Comparison of ENCODE assay signal across 9 cellular contexts in genomic region chr11:12862761-12863469, GRCh38.
A peak's percentile ranks its signal among the peaks of the same experiment; 100 is the strongest.
DNase-seq lines count a peak whose midpoint lies in the region; ATAC-seq and TF ChIP-seq lines count a peak whose summit lies in the region.
"Had no signal": no experiment of that assay in that cellular context is flagged by ENCODE, and none has a peak within 500 bp of the region (broad histone marks: within the 10 kb centered on the region; RNA-seq: fewer than 3 reads in every experiment).

No MANE protein-coding gene starts in this region.

- no peak overlapping the region for H2BK120ac ChIP-seq in IMR-90 (ENCODE audit: low read depth, low read length)

- no peak overlapping the region for H2BK5ac ChIP-seq in IMR-90 (ENCODE audit: low read depth, low read length, poor library complexity, severe bottlenecking)

- no peak for TF ChIP-seq POLR2A in IMR-90 (IDR thresholded peaks at IDR 0.05; ENCODE audit: low read depth, low read length)

- H2AK5ac ChIP-seq in IMR-90 (ENCODE audit: low read depth, low read length), result no peak overlapping the region

- no TSS peak for BruUV-seq in IMR-90 (replicated peaks; lab: Mats Ljungman, UMichigan)

- H3K36me3 ChIP-seq in IMR-90 (ENCODE audit: control insufficient read depth, insufficient read depth, low read length) (peaks cover 4% of the 10 kb centered on the region; the same call in 1 of the 2 replicates), kidney epithelial cell (ENCODE audit: control insufficient read depth, insufficient read depth, low read length) (no peaks in the 10 kb centered on the region)

- H4K8ac ChIP-seq in IMR-90 (ENCODE audit: low read depth in 2 of 2, low read length in 2 of 2), result no peak overlapping the region

- H3K56ac ChIP-seq in IMR-90 (ENCODE audit: extremely low read depth, insufficient read depth, low read length), result no peak overlapping the region

- TF ChIP-seq CTCF in IMR-90 (conservative IDR thresholded peaks at IDR 0.05; ENCODE audit: low read depth, low read length), result no peak
- TF ChIP-seq CTCF in kidney epithelial cell (IDR thresholded peaks at IDR 0.05; ENCODE audit: insufficient read depth, low read length, poor library complexity, severe bottlenecking), result no peak

- H3K4me3 ChIP-seq in IMR-90 (ENCODE audit: insufficient read depth, low read depth, low read length) (no peak overlapping the region), kidney epithelial cell (ENCODE audit: low read depth, low read length) (no peak overlapping the region)

- peaks cover 87% of the 10 kb centered on the region for H4K20me1 ChIP-seq in IMR-90 (ENCODE audit: insufficient read depth, low read length)

- peaks cover 5 to 13% (median 12%) of the 10 kb centered on the region in 3 donors for H3K27me3 Mint-ChIP-seq in immature natural killer cell (ENCODE audit: low read depth in 3 of 3)
- H3K27me3 Mint-ChIP-seq in activated T-helper 1 cell treated with anti-CD3 and anti-CD28 coated beads, Interleukin-12 subunit alpha, Interleukin-12 subunit beta, Interleukin-2, Interleukin-4 antibody, amounts not matched to agents 30 ng/mL and 10 ng/mL and 1 ng/mL, durations not matched to agents 14 hours and 24 hours and 36 hours (ENCODE audit: insufficient read depth), result peaks cover 37% of the 10 kb centered on the region

- H3K9me3 ChIP-seq in IMR-90 (ENCODE audit: control insufficient read depth, insufficient read depth, low read length), result no peaks in the 10 kb centered on the region

- H3K36me3 Mint-ChIP-seq in immature natural killer cell, result no peaks in the 10 kb centered on the region
- H3K36me3 Mint-ChIP-seq in activated T-helper 1 cell treated with anti-CD3 and anti-CD28 coated beads, Interleukin-12 subunit alpha, Interleukin-12 subunit beta, Interleukin-2, Interleukin-4 antibody, amounts not matched to agents 30 ng/mL and 10 ng/mL and 1 ng/mL, durations not matched to agents 14 hours and 24 hours and 36 hours (ENCODE audit: low read depth), result no peaks in the 10 kb centered on the region

- H4K91ac ChIP-seq in IMR-90 (ENCODE audit: insufficient read depth, low read depth, low read length), result no peak overlapping the region

- H3K9ac ChIP-seq in IMR-90 (ENCODE audit: low read depth, low read length), result no peak overlapping the region

- H3K14ac ChIP-seq in IMR-90 (replicated peaks; ENCODE audit: low read depth, low read length), result no peak overlapping the region

- H2AK9ac ChIP-seq in IMR-90 (replicated peaks; ENCODE audit: low read depth, low read length, poor library complexity), result no peak overlapping the region

- no peak overlapping the region for H3K18ac ChIP-seq in IMR-90 (ENCODE audit: low read depth, low read length)

- CTCF ChIA-PET in IMR-90 (lab: Yijun Ruan, JAX), result interaction anchor here (0.6 kb wide), 1 partner anchor 252 kb away, joined by 3 read pairs; no protein-coding TSS in a partner anchor

- H3K79me1 ChIP-seq in IMR-90 (ENCODE audit: low read depth in 1 of 2, low read length in 2 of 2), result peaks cover 46 to 88% of the 10 kb centered on the region in 2 experiments

- H3K27ac Mint-ChIP-seq in immature natural killer cell, result no peak overlapping the region
- H3K27ac Mint-ChIP-seq in activated T-helper 1 cell treated with anti-CD3 and anti-CD28 coated beads, Interleukin-12 subunit alpha, Interleukin-12 subunit beta, Interleukin-2, Interleukin-4 antibody, amounts not matched to agents 30 ng/mL and 10 ng/mL and 1 ng/mL, durations not matched to agents 14 hours and 24 hours and 36 hours, result no peak overlapping the region
- H3K27ac Mint-ChIP-seq: activated naive CD4-positive, alpha-beta T cell treated with anti-CD3 and anti-CD28 coated beads for 36 hours had no signal

- H3K23ac ChIP-seq in IMR-90 (ENCODE audit: low read depth, low read length), result peak overlapping the region; percentile 56; the same call in 1 of the 2 replicates

- TF ChIP-seq RAD21 in IMR-90 (IDR thresholded peaks at IDR 0.05; ENCODE audit: low read length), result no peak

- H3K4me3 Mint-ChIP-seq in immature natural killer cell, result no peak overlapping the region
- H3K4me3 Mint-ChIP-seq in activated T-helper 1 cell treated with anti-CD3 and anti-CD28 coated beads, Interleukin-12 subunit alpha, Interleukin-12 subunit beta, Interleukin-2, Interleukin-4 antibody, amounts not matched to agents 30 ng/mL and 10 ng/mL and 1 ng/mL, durations not matched to agents 14 hours and 24 hours and 36 hours, result no peak overlapping the region
- H3K4me3 Mint-ChIP-seq: activated naive CD4-positive, alpha-beta T cell treated with anti-CD3 and anti-CD28 coated beads for 36 hours had no signal

- in situ Hi-C loops in IMR-90 (cut with MboI; ENCODE audit: low sequenced_read_pairs), result no loop called here

- H3K4me1 ChIP-seq in IMR-90 (ENCODE audit: control insufficient read depth, insufficient read depth, low read length), result peaks cover 14% of the 10 kb centered on the region

- no peak overlapping the region for H3K4ac ChIP-seq in IMR-90 (ENCODE audit: low read depth, low read length)

- ATAC-seq in IMR-90 (ENCODE audit: low read depth) (peak; percentile 56), GM21367 (IDR thresholded peaks at IDR 0.05; ENCODE audit: unreplicated experiment) (no peak), GM21786 (IDR thresholded peaks at IDR 0.05; ENCODE audit: unreplicated experiment) (no peak)

- no peak overlapping the region for H4K5ac ChIP-seq in IMR-90 (ENCODE audit: low read depth, low read length)

- no peaks in the 10 kb centered on the region for H3K4me1 Mint-ChIP-seq in immature natural killer cell
- H3K4me1 Mint-ChIP-seq in activated T-helper 1 cell treated with anti-CD3 and anti-CD28 coated beads, Interleukin-12 subunit alpha, Interleukin-12 subunit beta, Interleukin-2, Interleukin-4 antibody, amounts not matched to agents 30 ng/mL and 10 ng/mL and 1 ng/mL, durations not matched to agents 14 hours and 24 hours and 36 hours (ENCODE audit: low read depth), result peaks cover 8% of the 10 kb centered on the region

- dilution Hi-C loops in IMR-90 (cut with HindIII; ENCODE audit: low sequenced_read_pairs, unreplicated experiment), result no loop called here

- H3K27me3 ChIP-seq in IMR-90 (ENCODE audit: control insufficient read depth, insufficient read depth, low read length) (no peaks in the 10 kb centered on the region), kidney epithelial cell (ENCODE audit: control insufficient read depth, insufficient read depth, low read length) (no peaks in the 10 kb centered on the region)

- intact Hi-C loops in IMR-90 (cut with micrococcal nuclease), result no loop called here
- intact Hi-C loops in activated T-helper 1 cell treated with anti-CD3 and anti-CD28 coated beads, Interleukin-12 subunit alpha, Interleukin-12 subunit beta, Interleukin-2, Interleukin-4 antibody, amounts not matched to agents 30 ng/mL and 10 ng/mL and 1 ng/mL, durations not matched to agents 14 hours and 24 hours and 36 hours (cut with micrococcal nuclease), result no loop called here

- peak; percentile 85 for DNase-seq in IMR-90
- DNase-seq in cerebellar cortex (ENCODE audit: low spot score), result peak; percentile 62
- peak; percentile 61 for DNase-seq in kidney epithelial cell (ENCODE audit: low read depth)
- peak in 35 of 49 donors; percentile 8 to 68 (median 38) for DNase-seq in substantia nigra (lab: John Stamatoyannopoulos, UW)
- no peak for DNase-seq in immature natural killer cell
- no peak for DNase-seq in activated T-helper 1 cell treated with anti-CD3 and anti-CD28 coated beads, Interleukin-12 subunit alpha, Interleukin-12 subunit beta, Interleukin-2, Interleukin-4 antibody, amounts not matched to agents 30 ng/mL and 10 ng/mL and 1 ng/mL, durations not matched to agents 14 hours and 24 hours and 36 hours (ENCODE audit: low spot score)
- DNase-seq: activated naive CD4-positive, alpha-beta T cell treated with anti-CD3 and anti-CD28 coated beads for 36 hours had no signal

- no peak overlapping the region for H2BK20ac ChIP-seq in IMR-90 (ENCODE audit: low read depth, low read length)

- H3K9me3 Mint-ChIP-seq in immature natural killer cell, result peaks cover 0 to 2% (median 0%) of the 10 kb centered on the region in 6 donors
- no peaks in the 10 kb centered on the region for H3K9me3 Mint-ChIP-seq in activated T-helper 1 cell treated with anti-CD3 and anti-CD28 coated beads, Interleukin-12 subunit alpha, Interleukin-12 subunit beta, Interleukin-2, Interleukin-4 antibody, amounts not matched to agents 30 ng/mL and 10 ng/mL and 1 ng/mL, durations not matched to agents 14 hours and 24 hours and 36 hours
- H3K9me3 Mint-ChIP-seq: activated naive CD4-positive, alpha-beta T cell treated with anti-CD3 and anti-CD28 coated beads for 36 hours had no signal

- H2BK15ac ChIP-seq in IMR-90 (ENCODE audit: low read depth, low read length), result no peak overlapping the region

- WGBS in IMR-90 (ENCODE audit: extremely low coverage in 2 of 2, insufficient read length in 1 of 2), 2 experiments, result no CpG with 5 or more reads among the region's 11 CpGs

- H3K27ac ChIP-seq in IMR-90 (ENCODE audit: insufficient read depth, low read length) (no peak overlapping the region; the same call in 1 of the 2 replicates), substantia nigra (ENCODE audit: low read depth, low read length, poor library complexity, severe bottlenecking) (no peak overlapping the region)

- H3K9me1 ChIP-seq in IMR-90 (ENCODE audit: insufficient read depth, low read length), result peaks cover 33% of the 10 kb centered on the region

- H3K4me2 ChIP-seq in IMR-90 (ENCODE audit: low read depth, low read length), result peak overlapping the region; percentile 39; the same call in 1 of the 2 replicates

- POLR2A ChIA-PET in IMR-90 (lab: Charles Lee; ENCODE audit: unreplicated experiment), result no interaction called here

- H2AFZ ChIP-seq in IMR-90 (replicated peaks; ENCODE audit: low read length, poor library complexity), result no peak overlapping the region

TF ChIP-seq in IMR-90, 13 proteins besides CTCF, POLR2A, EP300 and RAD21 (continues in another document):
- TF ChIP-seq ELK1 (IDR thresholded peaks at IDR 0.05; ENCODE audit: borderline replicate concordance, low read depth, low read length) (no peak), MXI1 (IDR thresholded peaks at IDR 0.05; ENCODE audit: borderline replicate concordance, low read depth, low read length) (no peak), BHLHE40 (IDR thresholded peaks at IDR 0.05; ENCODE audit: low read depth, low read length) (no peak), MAZ (IDR thresholded peaks at IDR 0.05; ENCODE audit: borderline replicate concordance, low read depth, low read length) (no peak), FOS (IDR thresholded peaks at IDR 0.05; ENCODE audit: low read depth, low read length) (0 out of 2 replicates have a peak, but pooled peaks have one; percentile 45), RCOR1 (IDR thresholded peaks at IDR 0.05; ENCODE audit: insufficient replicate concordance, low read length) (no peak), MAFK (IDR thresholded peaks at IDR 0.05; ENCODE audit: low read depth, low read length) (peak; percentile 100)

Comparison
In these comparisons a context has a peak if more than half of its experiments do, and no peak if none do; other contexts are left out.
1. DNase-seq: peak in IMR-90 (single experiment), cerebellar cortex (single experiment), kidney epithelial cell (single experiment) and substantia nigra (35 of 49); none in immature natural killer cell (0 of 3) and activated T-helper 1 cell treated with anti-CD3 and anti-CD28 coated beads, Interleukin-12 subunit alpha, Interleukin-12 subunit beta, Interleukin-2, Interleukin-4 antibody, amounts not matched to agents 30 ng/mL and 10 ng/mL and 1 ng/mL, durations not matched to agents 14 hours and 24 hours and 36 hours (single experiment).